ENCODE assay signal across 8 cellular contexts in genomic region chr3:196609343-196609775, GRCh38. TPM values are rescaled to one million over a fixed set of nuclear protein-coding genes. Genes with fewer than 3 reads are reported as not detected.
DNase-seq lines count a peak whose midpoint lies in the region; ATAC-seq and TF ChIP-seq lines count a peak whose summit lies in the region.

No MANE protein-coding gene starts in this region.

- no peak overlapping the region for H3K4me3 ChIP-seq in CD8-positive, alpha-beta memory T cell (ENCODE audit: low read length)
- no peak overlapping the region for H3K4me3 ChIP-seq in Panc1 (ENCODE audit: low read depth in 2 of 2, low read length in 2 of 2)

- H3K27ac ChIP-seq in CD8-positive, alpha-beta memory T cell (ENCODE audit: low read depth, low read length) = no peak overlapping the region
- H3K27ac ChIP-seq in Panc1 (ENCODE audit: low read length) = peak overlapping the region; percentile 58; the same call in 1 of the 2 replicates

- peak; percentile 81 to 95 (median 92) for DNase-seq in CD8-positive, alpha-beta memory T cell
- DNase-seq in Kasumi-1 (lab: John Stamatoyannopoulos, UW) = peak; percentile 90 to 94
- DNase-seq in Panc1 (ENCODE audit: low read depth, low spot score) = peak; percentile 22
- DNase-seq in activated T-cell treated with anti-CD3 and anti-CD28 coated beads for 48 hours (ENCODE audit: low read depth) = peak; percentile 92
- peak; percentile 91 to 95 for DNase-seq in erythroblast (lab: John Stamatoyannopoulos, UW)
- DNase-seq in naive B cell = peak; percentile 90
- peak; percentile 95 to 96 for DNase-seq in stimulated activated effector memory CD8-positive, alpha-beta T cell treated with anti-CD3 and anti-CD28 coated beads, Interleukin-12 subunit alpha, Interleukin-12 subunit beta, amount 100 ng/mL, for 72 hours (ENCODE audit: low spot score in 2 of 2)

- H3K4me1 Mint-ChIP-seq in CD8-positive, alpha-beta memory T cell = peaks cover 36 to 40% (median 39%) of the 10 kb centered on the region in 3 donors
- H3K4me1 Mint-ChIP-seq in naive B cell = peaks cover 16 to 17% (median 16%) of the 10 kb centered on the region in 3 donors
- peaks cover 28% of the 10 kb centered on the region for H3K4me1 Mint-ChIP-seq in stimulated activated effector memory CD8-positive, alpha-beta T cell treated with anti-CD3 and anti-CD28 coated beads, Interleukin-12 subunit alpha, Interleukin-12 subunit beta, amount 100 ng/mL, for 72 hours

- peak overlapping the region in 6 of 7 donors; percentile 48 to 80 (median 74) for H3K4me3 Mint-ChIP-seq in CD8-positive, alpha-beta memory T cell
- peak overlapping the region in 7 of 8 donors; percentile 46 to 77 (median 61) for H3K4me3 Mint-ChIP-seq in naive B cell
- H3K4me3 Mint-ChIP-seq in stimulated activated effector memory CD8-positive, alpha-beta T cell treated with anti-CD3 and anti-CD28 coated beads, Interleukin-12 subunit alpha, Interleukin-12 subunit beta, amount 100 ng/mL, for 72 hours = peak overlapping the region; percentile 41

- TF ChIP-seq POLR2A in erythroblast (IDR thresholded peaks at IDR 0.05; ENCODE audit: low read length) = peak; percentile 55

- no peaks in the 10 kb centered on the region for H3K27me3 Mint-ChIP-seq in CD8-positive, alpha-beta memory T cell
- H3K27me3 Mint-ChIP-seq in naive B cell = no peaks in the 10 kb centered on the region

- CTCF ChIA-PET in CD8-positive, alpha-beta memory T cell (lab: Charles Lee) = interaction anchor here (0.6 to 12.7 kb wide), 32 partner anchors 9 to 176 kb away, joined by 3 to 160 read pairs (median 5); partner anchors contain the start of gene NRROS
- CTCF ChIA-PET in Panc1 (lab: Charles Lee) = interaction anchor here (0.5 to 1.2 kb wide), 8 partner anchors 13 to 332 kb away, joined by 3 to 10 read pairs (median 5); no protein-coding TSS in a partner anchor

- TF ChIP-seq CTCF in Panc1 (IDR thresholded peaks at IDR 0.05) = peak; percentile 94

- no TSS peak for BruUV-seq in Panc1 (replicated peaks; lab: Mats Ljungman, UMichigan)

- H3K36me3 ChIP-seq in CD8-positive, alpha-beta memory T cell (ENCODE audit: insufficient read depth, low read length) = no peaks in the 10 kb centered on the region
- H3K36me3 ChIP-seq in Panc1 (ENCODE audit: control insufficient read depth, insufficient read depth, low read length) = no peaks in the 10 kb centered on the region

- peak overlapping the region; percentile 82 to 98 (median 90) for H3K27ac Mint-ChIP-seq in CD8-positive, alpha-beta memory T cell
- H3K27ac Mint-ChIP-seq in naive B cell = peak overlapping the region in 5 of 6 donors; percentile 66 to 96 (median 88)
- peak overlapping the region; percentile 53 for H3K27ac Mint-ChIP-seq in stimulated activated effector memory CD8-positive, alpha-beta T cell treated with anti-CD3 and anti-CD28 coated beads, Interleukin-12 subunit alpha, Interleukin-12 subunit beta, amount 100 ng/mL, for 72 hours

- in situ Hi-C loops in Panc1 (cut with HindIII; ENCODE audit: low pct_unique_long_range_greater_than_20kb, low sequenced_read_pairs) = no loop called here

- H3K9me3 Mint-ChIP-seq in CD8-positive, alpha-beta memory T cell = no peaks in the 10 kb centered on the region
- peaks cover 0 to 2% (median 0%) of the 10 kb centered on the region in 7 donors for H3K9me3 Mint-ChIP-seq in naive B cell
- no peaks in the 10 kb centered on the region for H3K9me3 Mint-ChIP-seq in stimulated activated effector memory CD8-positive, alpha-beta T cell treated with anti-CD3 and anti-CD28 coated beads, Interleukin-12 subunit alpha, Interleukin-12 subunit beta, amount 100 ng/mL, for 72 hours

- H3K9me3 ChIP-seq in CD8-positive, alpha-beta memory T cell (ENCODE audit: low read length) = no peaks in the 10 kb centered on the region
- peaks cover 4% of the 10 kb centered on the region; the same call in 1 of the 2 replicates for H3K9me3 ChIP-seq in Panc1 (ENCODE audit: control insufficient read depth, insufficient read depth, low read depth, low read length)

- POLR2A ChIA-PET in CD8-positive, alpha-beta memory T cell (lab: Charles Lee) = interaction anchor here (1.1 to 2.4 kb wide), 3 partner anchors 19 to 76 kb away, joined by 3 to 20 read pairs (median 8); no protein-coding TSS in a partner anchor
- POLR2A ChIA-PET in Panc1 (lab: Charles Lee) = interaction anchor here (0.5 kb wide), 1 partner anchor 35 kb away, joined by 7 read pairs; no protein-coding TSS in a partner anchor

- ATAC-seq in GM21381 (IDR thresholded peaks at IDR 0.05; ENCODE audit: unreplicated experiment) (peak; percentile 82), Panc1 (peak; percentile 94), naive B cell (ENCODE audit: low read depth in 2 of 2) (peak; percentile 87 to 93)
- ATAC-seq in stimulated activated effector memory CD8-positive, alpha-beta T cell treated with anti-CD3 and anti-CD28 coated beads, Interleukin-12 subunit alpha, Interleukin-12 subunit beta, amount 100 ng/mL, for 72 hours = peak; percentile 98

- H3K36me3 Mint-ChIP-seq in CD8-positive, alpha-beta memory T cell = no peaks in the 10 kb centered on the region
- H3K36me3 Mint-ChIP-seq in naive B cell = no peaks in the 10 kb centered on the region
- H3K36me3 Mint-ChIP-seq in stimulated activated effector memory CD8-positive, alpha-beta T cell treated with anti-CD3 and anti-CD28 coated beads, Interleukin-12 subunit alpha, Interleukin-12 subunit beta, amount 100 ng/mL, for 72 hours = no peaks in the 10 kb centered on the region

- H3K27me3 ChIP-seq in CD8-positive, alpha-beta memory T cell (ENCODE audit: insufficient read depth, low read length, poor library complexity, severe bottlenecking) = no peaks in the 10 kb centered on the region
- H3K27me3 ChIP-seq in Panc1 (ENCODE audit: control insufficient read depth, insufficient read depth, low read length) = no peaks in the 10 kb centered on the region

- intact Hi-C loops in Panc1 (cut with micrococcal nuclease; ENCODE audit: unreplicated experiment) = loop anchor here (1.0 kb wide), 1 partner anchor 76 kb away; no protein-coding TSS in a partner anchor

- peaks cover 34% of the 10 kb centered on the region for H3K4me1 ChIP-seq in CD8-positive, alpha-beta memory T cell (ENCODE audit: insufficient read depth, low read length)
- peaks cover 12% of the 10 kb centered on the region for H3K4me1 ChIP-seq in Panc1 (ENCODE audit: control insufficient read depth, insufficient read depth, low read length)

RNA-seq across cellular contexts. Expression of gene NRROS, which starts 30.1 kb away (rescaled TPM):
- total RNA-seq in CD8-positive, alpha-beta memory T cell = 10 to 100 TPM; 15.6 to 17.0 TPM
- 3.5 TPM for polyA plus RNA-seq in CD8-positive, alpha-beta memory T cell
- total RNA-seq in Panc1 (2021; ENCODE audit: unreplicated experiment) = 8.8 TPM
- 9.9 TPM for polyA plus RNA-seq in Panc1 (2012; ENCODE audit: insufficient read length)
- polyA plus RNA-seq in naive B cell (ENCODE audit: low read depth in 6 of 6) = 10 to 100 TPM in 2 of 6 donors, 1 to 10 TPM in 4; 1.2 to 11.8 (median 4.9) TPM

RNA-seq across cellular contexts. Expression of gene FBXO45, which starts 40.9 kb away (rescaled TPM):
- 10 to 100 TPM; 29.3 to 30.1 TPM for total RNA-seq in CD8-positive, alpha-beta memory T cell
- 5.6 TPM for polyA plus RNA-seq in CD8-positive, alpha-beta memory T cell
- 21.6 TPM for total RNA-seq in Panc1 (2021; ENCODE audit: unreplicated experiment)
- polyA plus RNA-seq in Panc1 (2012; ENCODE audit: insufficient read length) = 8.2 TPM
- polyA plus RNA-seq in naive B cell (ENCODE audit: low read depth in 6 of 6) = 1 to 10 TPM; 2.5 to 4.1 (median 2.8) TPM

RNA-seq across cellular contexts. Expression of gene WDR53, which starts 41.0 kb away (rescaled TPM):
- total RNA-seq in CD8-positive, alpha-beta memory T cell = 10 to 100 TPM; 26.7 to 28.8 TPM
- polyA plus RNA-seq in CD8-positive, alpha-beta memory T cell = 21.5 TPM
- total RNA-seq in Panc1 (2021; ENCODE audit: unreplicated experiment) = 18.6 TPM
- 15.6 TPM for polyA plus RNA-seq in Panc1 (2012; ENCODE audit: insufficient read length)
- polyA plus RNA-seq in naive B cell (ENCODE audit: low read depth in 6 of 6) = 10 to 100 TPM; 11.9 to 22.7 (median 16.0) TPM

Comparison
In these comparisons a context has a peak if more than half of its experiments do, and no peak if none do; other contexts are left out.
1. DNase-seq: peak in every context shown above with its lines; median percentile 96 in stimulated activated effector memory CD8-positive, alpha-beta T cell treated with anti-CD3 and anti-CD28 coated beads, Interleukin-12 subunit alpha, Interleukin-12 subunit beta, amount 100 ng/mL, for 72 hours; 93 in erythroblast; 92 in CD8-positive, alpha-beta memory T cell; 92 in Kasumi-1; 92 in activated T-cell treated with anti-CD3 and anti-CD28 coated beads for 48 hours; 90 in naive B cell; 22 in Panc1.